15 cellular contexts compared by ENCODE assay signal in the genomic region with DNA sequence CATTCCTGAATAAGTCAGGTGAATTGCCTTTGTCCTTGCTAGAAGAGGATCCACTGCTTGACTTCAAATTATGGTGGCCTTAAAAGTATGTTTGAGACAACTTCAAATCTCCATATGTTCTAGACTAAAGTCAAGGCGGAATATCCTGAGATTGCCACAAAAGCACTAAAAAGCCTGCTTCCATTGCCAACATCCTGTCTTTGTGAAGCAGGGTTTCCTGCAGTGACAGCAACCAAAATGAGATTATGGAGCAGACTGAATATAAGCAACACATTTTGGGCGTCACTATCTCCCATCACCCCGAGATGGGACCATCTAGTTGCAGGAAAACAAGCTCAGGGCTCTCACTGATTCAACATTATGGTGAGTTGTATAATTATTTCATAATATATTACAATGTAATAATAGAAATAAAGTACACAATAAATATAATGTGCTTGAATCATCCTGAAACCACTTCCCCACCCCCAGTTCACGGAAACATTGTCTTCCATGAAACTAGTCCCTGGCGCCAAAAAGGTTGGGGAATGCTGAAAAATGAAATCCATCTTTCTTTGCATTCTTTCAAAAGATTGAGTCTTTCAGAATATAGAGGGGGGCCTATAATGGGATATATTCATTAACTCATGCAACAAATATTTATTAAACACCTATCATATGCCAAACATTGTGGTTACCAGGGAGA.
"Had no signal": no experiment of that assay in that cellular context is flagged by ENCODE, and none has a peak within 500 bp of the region (broad histone marks: within the 10 kb centered on the region; RNA-seq: fewer than 3 reads in every experiment).

No MANE protein-coding gene starts in this region.

- H3K27ac ChIP-seq: colonic mucosa, right atrium auricular region, testis, tibial nerve, upper lobe of right lung had no signal

- H3K4me1 ChIP-seq: colonic mucosa, upper lobe of right lung had no signal

- H3K27me3 ChIP-seq: colonic mucosa, foreskin keratinocyte, right atrium auricular region, testis, tibial nerve, upper lobe of right lung had no signal

- H3K9me3 ChIP-seq: colonic mucosa, testis, upper lobe of right lung had no signal

- DNase-seq: colonic mucosa; effector memory CD4-positive, alpha-beta T cell; foreskin keratinocyte; hippocampal formation; left colon; natural killer cell; posterior cingulate gyrus; stimulated activated CD4-positive, alpha-beta T cell treated with anti-CD3 and anti-CD28 coated beads, Interleukin-4, amount 100 ng/mL, for 1 hour; stimulated activated CD8-positive, alpha-beta memory T cell treated with anti-CD3 and anti-CD28 coated beads, Interleukin-4, amount 100 ng/mL, for 48 hours; stimulated activated naive CD8-positive, alpha-beta T cell treated with anti-CD3 and anti-CD28 coated beads, Interleukin-15, Interleukin-2, amounts not matched to agents 100 U/mL and 50 U/mL, for 24 hours; testis; upper lobe of right lung had no signal

- H3K4me3 ChIP-seq: colonic mucosa, right atrium auricular region, testis, tibial nerve, upper lobe of right lung had no signal

- H3K36me3 ChIP-seq: colonic mucosa, right atrium auricular region, tibial nerve, upper lobe of right lung had no signal

- ATAC-seq: foreskin keratinocyte; left colon; natural killer cell; stimulated activated effector memory CD8-positive, alpha-beta T cell treated with anti-CD3 and anti-CD28 coated beads, Interleukin-12 subunit alpha, Interleukin-12 subunit beta, amount 100 ng/mL, for 72 hours; stimulated activated naive CD8-positive, alpha-beta T cell treated with anti-CD3 and anti-CD28 coated beads, Interleukin-15, Interleukin-2, amounts not matched to agents 100 U/mL and 50 U/mL, for 24 hours; upper lobe of right lung had no signal
